Comparison of ENCODE assay signal across 14 cellular contexts in genomic region chr3:9068044-9068443, GRCh38.
A peak's percentile ranks its signal among the peaks of the same experiment; 100 is the strongest.
DNase-seq lines count a peak whose midpoint lies in the region; ATAC-seq, FAIRE-seq and TF ChIP-seq lines count a peak whose summit lies in the region.
"Had no signal": no experiment of that assay in that cellular context is flagged by ENCODE, and none has a peak within 500 bp of the region (broad histone marks: within the 10 kb centered on the region; RNA-seq: fewer than 3 reads in every experiment).

No MANE protein-coding gene starts in this region.

- intact Hi-C loops in heart left ventricle (cut with DNase I) (loop anchor here in 9 of 10 donors (5.0 to 10.0 kb wide), 4 partner anchors 81 to 237 kb away; no protein-coding TSS in a partner anchor), Right ventricle myocardium inferior (cut with DNase I) (loop anchor here (2.0 to 5.0 kb wide), 2 partner anchors 97 to 234 kb away; no protein-coding TSS in a partner anchor), lower lobe of right lung (cut with DNase I) (no loop called here), upper lobe of right lung (cut with DNase I) (loop anchor here (10.0 kb wide), 1 partner anchor 93 kb away; no protein-coding TSS in a partner anchor)

- H3K27ac ChIP-seq in heart left ventricle (peak overlapping the region in 5 of 12 donors; percentile 26 to 29 (median 26)), lower lobe of right lung (no peak overlapping the region), upper lobe of right lung (no peak overlapping the region)
- H3K27ac ChIP-seq: BLaER1 treated with 17β-estradiol and CSF1 and Interleukin-3, amounts not matched to agents 10 nM and 100 nM; PC-9 had no signal

- H3K36me3 ChIP-seq in heart left ventricle, result no peaks in the 10 kb centered on the region
- H3K36me3 ChIP-seq in lower lobe of right lung, result no peaks in the 10 kb centered on the region
- H3K36me3 ChIP-seq in upper lobe of right lung, result no peaks in the 10 kb centered on the region

- H3K27me3 ChIP-seq in heart left ventricle (no peaks in the 10 kb centered on the region), lower lobe of right lung (ENCODE audit: low read depth) (no peaks in the 10 kb centered on the region), upper lobe of right lung (no peaks in the 10 kb centered on the region)
- H3K27me3 ChIP-seq: BLaER1 treated with 17β-estradiol and CSF1 and Interleukin-3, amounts not matched to agents 10 nM and 100 nM had no signal

- H3K9me3 ChIP-seq in heart left ventricle (peaks cover 0 to under 1% (median 0%) of the 10 kb centered on the region in 12 donors), lower lobe of right lung (no peaks in the 10 kb centered on the region), upper lobe of right lung (no peaks in the 10 kb centered on the region)

- peak in 3 of 4 donors; percentile 28 to 52 (median 35) for ATAC-seq in heart left ventricle
- no peak for ATAC-seq in Right ventricle myocardium inferior
- peak; percentile 52 to 56 for ATAC-seq in lower lobe of right lung
- peak; percentile 49 for ATAC-seq in upper lobe of right lung
- ATAC-seq in HG03460 (IDR thresholded peaks at IDR 0.05; ENCODE audit: unreplicated experiment), result no peak

- H3K4me3 ChIP-seq in heart left ventricle, result no peak overlapping the region
- no peak overlapping the region for H3K4me3 ChIP-seq in lower lobe of right lung
- H3K4me3 ChIP-seq in upper lobe of right lung, result no peak overlapping the region
- H3K4me3 ChIP-seq: BLaER1 treated with 17β-estradiol and CSF1 and Interleukin-3, amounts not matched to agents 10 nM and 100 nM; GM12878; PC-9 had no signal

- TF ChIP-seq POLR2A in heart left ventricle (IDR thresholded peaks at IDR 0.05), result no peak
- TF ChIP-seq POLR2A in H54 (IDR thresholded peaks at IDR 0.05; ENCODE audit: low read depth, low read length), result no peak

- peaks cover 0 to 43% (median 14%) of the 10 kb centered on the region in 12 donors for H3K4me1 ChIP-seq in heart left ventricle
- H3K4me1 ChIP-seq in lower lobe of right lung, result peaks cover 4% of the 10 kb centered on the region
- H3K4me1 ChIP-seq in upper lobe of right lung, result peaks cover 3% of the 10 kb centered on the region

- DNase-seq in heart left ventricle (peak in 1 of 5 donors; percentile 18), Right ventricle myocardium inferior (ENCODE audit: missing footprints) (no peak), cerebellum (ENCODE audit: low spot score) (peak; percentile 62), lower lobe of right lung (no peak), upper lobe of right lung (no peak), HuH-7.5 (ENCODE audit: low spot score) (no peak), H54 (ENCODE audit: insufficient read length, low spot score) (no peak)
- DNase-seq: CD8-positive, alpha-beta memory T cell; GOT3; NCI-H1417 treated with DMSO at 0.1 percent for 48 hours had no signal

- no peak for TF ChIP-seq CTCF in heart left ventricle (IDR thresholded peaks at IDR 0.05)
- no peak for TF ChIP-seq CTCF in lower lobe of right lung (IDR thresholded peaks at IDR 0.05)
- no peak for TF ChIP-seq CTCF in upper lobe of right lung (IDR thresholded peaks at IDR 0.05)

- FAIRE-seq in H54 (lab: Jason Lieb, UNC), result no peak

- WGBS in heart left ventricle, 4 donors, result 20 to 42% (median 23%) methylated on average over 5 of the region's 5 CpGs

Comparison
In these comparisons a context has a peak if more than half of its experiments do, and no peak if none do; other contexts are left out.
1. ATAC-seq: peak in heart left ventricle (3 of 4), lower lobe of right lung (2 of 2) and upper lobe of right lung (single experiment); none in Right ventricle myocardium inferior (single experiment) and HG03460 (single experiment).